ENCODE assay signal across 20 cellular contexts in the genomic region with DNA sequence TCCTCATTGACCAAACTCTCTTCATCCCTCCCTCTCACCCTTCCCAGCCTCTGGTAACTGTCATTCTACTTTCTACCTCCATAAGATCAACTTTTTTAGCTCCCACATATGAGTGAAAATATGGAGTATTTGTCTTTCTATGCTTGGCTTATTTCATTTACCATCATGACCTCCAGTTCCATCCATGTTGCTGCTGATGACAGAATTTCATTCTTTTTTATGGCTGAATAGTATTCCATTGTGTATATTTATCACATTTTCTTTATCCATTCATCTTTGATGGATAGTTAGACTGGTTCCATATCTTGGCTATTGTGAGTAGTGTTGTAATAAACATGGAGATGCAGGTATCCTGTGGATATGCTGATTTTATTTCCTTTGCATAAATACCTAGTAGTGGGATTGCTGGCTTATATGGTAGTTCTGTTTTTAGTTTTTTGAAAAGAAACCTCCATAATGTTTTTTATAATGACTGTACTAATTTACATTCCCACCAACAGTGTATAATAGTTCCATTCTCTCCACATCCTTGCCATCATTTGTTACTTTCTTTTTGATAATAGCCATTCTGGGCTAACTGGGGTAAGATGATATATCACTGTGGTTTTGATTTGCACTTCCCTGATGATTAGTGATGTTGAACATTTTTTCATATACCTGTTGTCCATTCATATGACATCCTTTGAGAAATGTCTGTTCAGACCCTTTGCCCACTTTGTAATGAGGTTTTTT. TPM values are rescaled to one million over a fixed set of nuclear protein-coding genes. Genes with fewer than 3 reads are reported as not detected.
A peak's percentile ranks its signal among the peaks of the same experiment; 100 is the strongest.
DNase-seq lines count a peak whose midpoint lies in the region; ATAC-seq and TF ChIP-seq lines count a peak whose summit lies in the region.
"Had no signal": no experiment of that assay in that cellular context is flagged by ENCODE, and none has a peak within 500 bp of the region (broad histone marks: within the 10 kb centered on the region; RNA-seq: fewer than 3 reads in every experiment).

No MANE protein-coding gene starts in this region.

- H3K36me3 ChIP-seq in breast epithelium (no peaks in the 10 kb centered on the region), ascending aorta (peaks cover 33 to 50% of the 10 kb centered on the region in 2 donors)

- no peak overlapping the region for H3K4me3 ChIP-seq in breast epithelium
- H3K4me3 ChIP-seq in ascending aorta: no peak overlapping the region
- H3K4me3 ChIP-seq: A549, GM12878, GM23248 had no signal

- BruUV-seq in MCF 10A (replicated peaks; lab: Mats Ljungman, UMichigan): no TSS peak

- H3K4me3 Mint-ChIP-seq in activated CD4-positive, alpha-beta T cell treated with anti-CD3 and anti-CD28 coated beads for 36 hours: no peak overlapping the region
- no peak overlapping the region for H3K4me3 Mint-ChIP-seq in MCF 10A (ENCODE audit: unreplicated experiment)
- no peak overlapping the region for H3K4me3 Mint-ChIP-seq in activated T-helper 17 cell treated with anti-CD3 and anti-CD28 coated beads, Interleukin-2, amount 50 U/mL, for 72 hours
- no peak overlapping the region for H3K4me3 Mint-ChIP-seq in stimulated activated naive CD8-positive, alpha-beta T cell treated with anti-CD3 and anti-CD28 coated beads, Interleukin-15, amount 100 ng/mL, for 72 hours
- H3K4me3 Mint-ChIP-seq: CD4-positive, alpha-beta T cell; HFFc6 had no signal

- H3K27me3 ChIP-seq in breast epithelium (no peaks in the 10 kb centered on the region), ascending aorta (no peaks in the 10 kb centered on the region)

- peak; percentile 66 for ATAC-seq in activated CD4-positive, alpha-beta T cell treated with anti-CD3 and anti-CD28 coated beads for 36 hours
- peak; percentile 62 for ATAC-seq in activated T-helper 17 cell treated with anti-CD3 and anti-CD28 coated beads, Interleukin-2, amount 50 U/mL, for 72 hours (replicated peaks)
- ATAC-seq in stimulated activated naive CD8-positive, alpha-beta T cell treated with anti-CD3 and anti-CD28 coated beads, Interleukin-15, amount 100 ng/mL, for 72 hours: peak; percentile 46
- ATAC-seq in GM18520 (IDR thresholded peaks at IDR 0.05; ENCODE audit: unreplicated experiment): no peak
- ATAC-seq: A549, GM12878 had no signal

- intact Hi-C loops in activated CD4-positive, alpha-beta T cell treated with anti-CD3 and anti-CD28 coated beads for 36 hours (cut with DNase I, micrococcal nuclease): loop anchor here in 1 of 2 experiments (5.0 kb wide), 1 partner anchor 292 kb away; no protein-coding TSS in a partner anchor
- intact Hi-C loops in MCF 10A (cut with micrococcal nuclease): loop anchor here (10.0 kb wide), 1 partner anchor 295 kb away; no protein-coding TSS in a partner anchor
- intact Hi-C loops in breast epithelium (cut with DNase I; ENCODE audit: low total_unique reads): no loop called here
- intact Hi-C loops in ascending aorta (cut with DNase I): no loop called here

- H3K36me3 Mint-ChIP-seq in activated CD4-positive, alpha-beta T cell treated with anti-CD3 and anti-CD28 coated beads for 36 hours (ENCODE audit: low read depth): peaks cover 45% of the 10 kb centered on the region
- H3K36me3 Mint-ChIP-seq in MCF 10A (ENCODE audit: insufficient read depth, unreplicated experiment): peaks cover 94% of the 10 kb centered on the region
- H3K36me3 Mint-ChIP-seq in activated T-helper 17 cell treated with anti-CD3 and anti-CD28 coated beads, Interleukin-2, amount 50 U/mL, for 72 hours (ENCODE audit: low read depth): peaks cover 91% of the 10 kb centered on the region

- no peak for DNase-seq in activated CD4-positive, alpha-beta T cell treated with anti-CD3 and anti-CD28 coated beads for 36 hours
- no peak for DNase-seq in activated CD4-positive, alpha-beta T cell treated with anti-CD3 and anti-CD28 coated beads, Interleukin-2, amount 50 U/mL, for 1 hour
- DNase-seq in MCF 10A (ENCODE audit: unreplicated experiment) (no peak), breast epithelium (ENCODE audit: low spot score in 2 of 2) (no peak), ascending aorta (ENCODE audit: low spot score in 2 of 2) (no peak)
- no peak for DNase-seq in stimulated activated naive CD8-positive, alpha-beta T cell treated with anti-CD3 and anti-CD28 coated beads, Interleukin-15, amount 100 ng/mL, for 72 hours
- DNase-seq: AML-193; Caco-2; CD4-positive, alpha-beta T cell; DMS79 treated with DMSO at 0.1 percent for 48 hours; GM23248; HCEC 1CT; HFFc6 had no signal

- H3K27ac Mint-ChIP-seq in activated CD4-positive, alpha-beta T cell treated with anti-CD3 and anti-CD28 coated beads for 36 hours: no peak overlapping the region
- peak overlapping the region; percentile 3 for H3K27ac Mint-ChIP-seq in MCF 10A (ENCODE audit: low read depth, unreplicated experiment)
- peak overlapping the region; percentile 14 for H3K27ac Mint-ChIP-seq in activated T-helper 17 cell treated with anti-CD3 and anti-CD28 coated beads, Interleukin-2, amount 50 U/mL, for 72 hours
- H3K27ac Mint-ChIP-seq in stimulated activated naive CD8-positive, alpha-beta T cell treated with anti-CD3 and anti-CD28 coated beads, Interleukin-15, amount 100 ng/mL, for 72 hours: no peak overlapping the region
- H3K27ac Mint-ChIP-seq: CD4-positive, alpha-beta T cell; HFFc6 had no signal

- H3K4me1 ChIP-seq in breast epithelium: no peaks in the 10 kb centered on the region
- H3K4me1 ChIP-seq in ascending aorta: no peaks in the 10 kb centered on the region
- H3K4me1 ChIP-seq: A549 had no signal

- TF ChIP-seq POLR2A in breast epithelium (IDR thresholded peaks at IDR 0.05): no peak

- POLR2A ChIA-PET in activated CD4-positive, alpha-beta T cell treated with anti-CD3 and anti-CD28 coated beads for 36 hours (lab: Charles Lee): no interaction called here
- POLR2A ChIA-PET in MCF 10A (lab: Yijun Ruan, JAX): no interaction called here

- H3K27me3 Mint-ChIP-seq in activated CD4-positive, alpha-beta T cell treated with anti-CD3 and anti-CD28 coated beads for 36 hours: no peaks in the 10 kb centered on the region
- no peaks in the 10 kb centered on the region for H3K27me3 Mint-ChIP-seq in MCF 10A (ENCODE audit: insufficient read depth, unreplicated experiment)
- H3K27me3 Mint-ChIP-seq in activated T-helper 17 cell treated with anti-CD3 and anti-CD28 coated beads, Interleukin-2, amount 50 U/mL, for 72 hours: no peaks in the 10 kb centered on the region
- H3K27me3 Mint-ChIP-seq in stimulated activated naive CD8-positive, alpha-beta T cell treated with anti-CD3 and anti-CD28 coated beads, Interleukin-15, amount 100 ng/mL, for 72 hours: no peaks in the 10 kb centered on the region
- H3K27me3 Mint-ChIP-seq: CD4-positive, alpha-beta T cell had no signal

- H3K27ac ChIP-seq in breast epithelium: no peak overlapping the region
- no peak overlapping the region for H3K27ac ChIP-seq in ascending aorta
- H3K27ac ChIP-seq: 22Rv1, A549, C4-2B, GM23248, HL-60 had no signal

- TF ChIP-seq CTCF in MCF 10A (IDR thresholded peaks at IDR 0.05; ENCODE audit: unreplicated experiment) (no peak), breast epithelium (IDR thresholded peaks at IDR 0.05) (no peak), ascending aorta (IDR thresholded peaks at IDR 0.05) (no peak)

- H3K9me3 ChIP-seq in breast epithelium: no peaks in the 10 kb centered on the region
- H3K9me3 ChIP-seq in ascending aorta: no peaks in the 10 kb centered on the region
- H3K9me3 ChIP-seq: A549, Caco-2 had no signal

- peaks cover 14% of the 10 kb centered on the region for H3K4me1 Mint-ChIP-seq in activated CD4-positive, alpha-beta T cell treated with anti-CD3 and anti-CD28 coated beads for 36 hours
- H3K4me1 Mint-ChIP-seq in MCF 10A (ENCODE audit: insufficient read depth, unreplicated experiment): peaks cover 3% of the 10 kb centered on the region
- peaks cover 14% of the 10 kb centered on the region for H3K4me1 Mint-ChIP-seq in activated T-helper 17 cell treated with anti-CD3 and anti-CD28 coated beads, Interleukin-2, amount 50 U/mL, for 72 hours
- peaks cover 12% of the 10 kb centered on the region for H3K4me1 Mint-ChIP-seq in stimulated activated naive CD8-positive, alpha-beta T cell treated with anti-CD3 and anti-CD28 coated beads, Interleukin-15, amount 100 ng/mL, for 72 hours

- CTCF ChIA-PET in activated CD4-positive, alpha-beta T cell treated with anti-CD3 and anti-CD28 coated beads for 36 hours (lab: Charles Lee): no interaction called here
- CTCF ChIA-PET in MCF 10A (lab: Yijun Ruan, JAX): no interaction called here

- peaks cover 2% of the 10 kb centered on the region for H3K9me3 Mint-ChIP-seq in activated CD4-positive, alpha-beta T cell treated with anti-CD3 and anti-CD28 coated beads for 36 hours (ENCODE audit: low read depth)
- no peaks in the 10 kb centered on the region for H3K9me3 Mint-ChIP-seq in MCF 10A (ENCODE audit: unreplicated experiment)
- H3K9me3 Mint-ChIP-seq in activated T-helper 17 cell treated with anti-CD3 and anti-CD28 coated beads, Interleukin-2, amount 50 U/mL, for 72 hours: no peaks in the 10 kb centered on the region
- H3K9me3 Mint-ChIP-seq in stimulated activated naive CD8-positive, alpha-beta T cell treated with anti-CD3 and anti-CD28 coated beads, Interleukin-15, amount 100 ng/mL, for 72 hours: peaks cover 0 to 4% of the 10 kb centered on the region in 2 donors
- H3K9me3 Mint-ChIP-seq: HFFc6 had no signal

RNA-seq across cellular contexts. Expression of gene IARS2, which starts 35.7 kb away (rescaled TPM):
- total RNA-seq in activated CD4-positive, alpha-beta T cell treated with anti-CD3 and anti-CD28 coated beads for 36 hours: 10 to 100 TPM; 59.9 to 86.6 TPM
- total RNA-seq in MCF 10A (2022) (151 and 158 TPM in 2 replicates), breast epithelium (10 to 100 TPM; 57.7 to 84.0 (median 66.2) TPM), ascending aorta (41.0 TPM)
- 10 to 100 TPM; 56.0 to 83.6 TPM for total RNA-seq in activated T-helper 17 cell treated with anti-CD3 and anti-CD28 coated beads, Interleukin-2, amount 50 U/mL, for 72 hours

RNA-seq across cellular contexts. Expression of gene BPNT1, which starts 40.1 kb away (rescaled TPM):
- total RNA-seq in activated CD4-positive, alpha-beta T cell treated with anti-CD3 and anti-CD28 coated beads for 36 hours: 10 to 100 TPM; 24.5 to 26.9 TPM
- total RNA-seq in MCF 10A (2022) (39.2 and 44.6 TPM in 2 replicates), breast epithelium (10 to 100 TPM; 14.6 to 34.1 (median 24.3) TPM), ascending aorta (5.4 TPM)
- total RNA-seq in activated T-helper 17 cell treated with anti-CD3 and anti-CD28 coated beads, Interleukin-2, amount 50 U/mL, for 72 hours: 10 to 100 TPM; 30.9 to 40.3 TPM

Comparison
In these comparisons a context has a peak if more than half of its experiments do, and no peak if none do; other contexts are left out.
1. H3K27ac Mint-ChIP-seq: peak in MCF 10A (single experiment) and activated T-helper 17 cell treated with anti-CD3 and anti-CD28 coated beads, Interleukin-2, amount 50 U/mL, for 72 hours (single experiment); none in activated CD4-positive, alpha-beta T cell treated with anti-CD3 and anti-CD28 coated beads for 36 hours (single experiment) and stimulated activated naive CD8-positive, alpha-beta T cell treated with anti-CD3 and anti-CD28 coated beads, Interleukin-15, amount 100 ng/mL, for 72 hours (0 of 2).